Comparison of ENCODE assay signal across 1 cellular context in the genomic region with DNA sequence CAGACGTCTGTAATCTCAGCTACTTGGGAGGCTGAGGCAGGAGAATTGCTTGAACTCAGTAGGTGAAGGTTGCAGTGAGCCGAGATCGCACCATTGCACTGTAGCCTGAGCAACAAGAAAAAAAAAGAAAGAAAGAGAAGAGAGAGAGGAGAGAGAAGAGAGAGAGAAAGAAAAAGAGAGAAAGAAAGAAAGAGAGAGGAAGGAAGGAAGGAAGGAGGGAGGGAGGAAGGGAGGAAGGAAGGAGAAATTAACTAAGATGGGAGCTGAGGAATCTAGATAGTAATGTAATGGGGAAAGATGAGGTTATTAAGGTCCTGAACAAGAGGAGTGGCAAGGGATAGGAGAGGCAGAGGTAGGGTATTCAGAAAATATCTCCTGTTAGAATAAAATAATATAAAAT.
TF ChIP-seq lines count a peak whose summit lies in the region.

No MANE protein-coding gene starts in this region.

TF ChIP-seq in K562, 482 proteins besides CTCF, POLR2A, EP300 and RAD21:
- TF ChIP-seq, protein P1, sequence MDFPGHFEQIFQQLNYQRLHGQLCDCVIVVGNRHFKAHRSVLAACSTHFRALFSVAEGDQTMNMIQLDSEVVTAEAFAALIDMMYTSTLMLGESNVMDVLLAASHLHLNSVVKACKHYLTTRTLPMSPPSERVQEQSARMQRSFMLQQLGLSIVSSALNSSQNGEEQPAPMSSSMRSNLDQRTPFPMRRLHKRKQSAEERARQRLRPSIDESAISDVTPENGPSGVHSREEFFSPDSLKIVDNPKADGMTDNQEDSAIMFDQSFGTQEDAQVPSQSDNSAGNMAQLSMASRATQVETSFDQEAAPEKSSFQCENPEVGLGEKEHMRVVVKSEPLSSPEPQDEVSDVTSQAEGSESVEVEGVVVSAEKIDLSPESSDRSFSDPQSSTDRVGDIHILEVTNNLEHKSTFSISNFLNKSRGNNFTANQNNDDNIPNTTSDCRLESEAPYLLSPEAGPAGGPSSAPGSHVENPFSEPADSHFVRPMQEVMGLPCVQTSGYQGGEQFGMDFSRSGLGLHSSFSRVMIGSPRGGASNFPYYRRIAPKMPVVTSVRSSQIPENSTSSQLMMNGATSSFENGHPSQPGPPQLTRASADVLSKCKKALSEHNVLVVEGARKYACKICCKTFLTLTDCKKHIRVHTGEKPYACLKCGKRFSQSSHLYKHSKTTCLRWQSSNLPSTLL (IDR thresholded peaks at IDR 0.05) = no peak
- TF ChIP-seq ZNF512 (tag; IDR thresholded peaks at IDR 0.05) = peak; percentile 77
